29 cellular contexts compared by ENCODE assay signal in genomic region chr1:84319662-84320061, GRCh38. TPM values are rescaled to one million over a fixed set of nuclear protein-coding genes. Genes with fewer than 3 reads are reported as not detected.
"Had no signal": no experiment of that assay in that cellular context is flagged by ENCODE, and none has a peak within 500 bp of the region (broad histone marks: within the 10 kb centered on the region; RNA-seq: fewer than 3 reads in every experiment).

No MANE protein-coding gene starts in this region.

- H3K79me2 ChIP-seq: hepatocyte had no signal

- H3K4me1 ChIP-seq: ascending aorta, sigmoid colon, transverse colon, uterus had no signal

- H3K9me3 Mint-ChIP-seq: activated naive CD4-positive, alpha-beta T cell treated with anti-CD3 and anti-CD28 coated beads, Interleukin-2, amount 50 U/mL, for 72 hours; activated T-cell treated with anti-CD3 and anti-CD28 coated beads, Interleukin-2, amount 50 U/mL, for 24 hours; activated T-helper 17 cell treated with anti-CD3 and anti-CD28 coated beads, Interleukin-2, amount 50 U/mL, for 72 hours had no signal

- H3K27ac ChIP-seq: ascending aorta, brain microvascular endothelial cell, hepatocyte, sigmoid colon, transverse colon, uterus had no signal

- H3K27me3 ChIP-seq: ascending aorta, brain microvascular endothelial cell, hepatocyte, sigmoid colon, transverse colon, uterus had no signal

- H3K27ac Mint-ChIP-seq: activated B cell treated with CpG ODN at 0.5 μM for 24 hours; activated CD4-positive, alpha-beta T cell treated with anti-CD3 and anti-CD28 coated beads for 36 hours; activated naive CD4-positive, alpha-beta T cell treated with anti-CD3 and anti-CD28 coated beads, Interleukin-2, amount 50 U/mL, for 72 hours; activated T-cell treated with anti-CD3 and anti-CD28 coated beads, Interleukin-2, amount 50 U/mL, for 24 hours; activated T-helper 17 cell treated with anti-CD3 and anti-CD28 coated beads, Interleukin-2, amount 50 U/mL, for 72 hours; immature natural killer cell; memory B cell; stimulated activated memory B cell treated with anti-CD40 and anti-IgM and Interleukin-4, amounts not matched to agents 10 μg/mL and 1 μg/mL and 100 μg/mL, for 72 hours had no signal

- ATAC-seq: activated CD4-positive, alpha-beta T cell treated with anti-CD3 and anti-CD28 coated beads for 36 hours; activated naive CD4-positive, alpha-beta T cell treated with anti-CD3 and anti-CD28 coated beads, Interleukin-2, amount 50 U/mL, for 72 hours; activated T-helper 17 cell treated with anti-CD3 and anti-CD28 coated beads, Interleukin-2, amount 50 U/mL, for 72 hours; mucosa of descending colon; stimulated activated memory B cell treated with anti-CD40 and anti-IgM and Interleukin-4, amounts not matched to agents 10 μg/mL and 1 μg/mL and 100 μg/mL, for 72 hours had no signal

- DNase-seq: activated B cell treated with CpG ODN at 0.5 μM for 24 hours; activated CD4-positive, alpha-beta T cell treated with anti-CD3 and anti-CD28 coated beads for 36 hours; activated CD4-positive, alpha-beta T cell treated with anti-CD3 and anti-CD28 coated beads, Interleukin-2, amount 50 U/mL, for 4 hours; activated CD8-positive, alpha-beta memory T cell treated with anti-CD3 and anti-CD28 coated beads for 24 hours; activated CD8-positive, alpha-beta memory T cell treated with anti-CD3 and anti-CD28 coated beads, Interleukin-2, amount 50 U/mL, for 4 hours; activated T-cell treated with anti-CD3 and anti-CD28 coated beads, Interleukin-2, amount 50 U/mL, for 24 hours; brain microvascular endothelial cell; central memory CD4-positive, alpha-beta T cell; dermis blood vessel endothelial cell; effector CD8-positive, alpha-beta T cell; foreskin melanocyte; glutamatergic neuron; immature natural killer cell; mucosa of descending colon; naive B cell; nucleus accumbens; retina; sigmoid colon; stimulated activated CD4-positive, alpha-beta T cell treated with anti-CD3 and anti-CD28 coated beads, Interleukin-15, amount 100 ng/mL, for 24 hours; T-helper 9 cell; transverse colon; uterus had no signal

- H3K36me3 ChIP-seq: ascending aorta, brain microvascular endothelial cell, sigmoid colon, transverse colon, uterus had no signal

- H3K36me3 Mint-ChIP-seq: activated naive CD4-positive, alpha-beta T cell treated with anti-CD3 and anti-CD28 coated beads, Interleukin-2, amount 50 U/mL, for 72 hours; immature natural killer cell; stimulated activated memory B cell treated with anti-CD40 and anti-IgM and Interleukin-4, amounts not matched to agents 10 μg/mL and 1 μg/mL and 100 μg/mL, for 72 hours had no signal

- H3K4me3 ChIP-seq: ascending aorta, hepatocyte, mucosa of descending colon, sigmoid colon, smooth muscle cell, transverse colon, uterus had no signal

- H3K27me3 Mint-ChIP-seq: activated CD4-positive, alpha-beta T cell treated with anti-CD3 and anti-CD28 coated beads for 36 hours; stimulated activated memory B cell treated with anti-CD40 and anti-IgM and Interleukin-4, amounts not matched to agents 10 μg/mL and 1 μg/mL and 100 μg/mL, for 72 hours had no signal

- H3K4me3 Mint-ChIP-seq: activated B cell treated with CpG ODN at 0.5 μM for 24 hours; activated CD4-positive, alpha-beta T cell treated with anti-CD3 and anti-CD28 coated beads for 36 hours; activated T-cell treated with anti-CD3 and anti-CD28 coated beads, Interleukin-2, amount 50 U/mL, for 24 hours; activated T-helper 17 cell treated with anti-CD3 and anti-CD28 coated beads, Interleukin-2, amount 50 U/mL, for 72 hours; immature natural killer cell; memory B cell; naive B cell; stimulated activated memory B cell treated with anti-CD40 and anti-IgM and Interleukin-4, amounts not matched to agents 10 μg/mL and 1 μg/mL and 100 μg/mL, for 72 hours had no signal

- H3K4me1 Mint-ChIP-seq: activated CD4-positive, alpha-beta T cell treated with anti-CD3 and anti-CD28 coated beads for 36 hours; activated T-helper 17 cell treated with anti-CD3 and anti-CD28 coated beads, Interleukin-2, amount 50 U/mL, for 72 hours; memory B cell; naive B cell had no signal

- H3K4me2 ChIP-seq: hepatocyte, smooth muscle cell had no signal

RNA-seq across cellular contexts. Expression of gene SAMD13, which starts 18.2 kb away (rescaled TPM):
- total RNA-seq: activated T-helper 17 cell treated with anti-CD3 and anti-CD28 coated beads, Interleukin-2, amount 50 U/mL, for 72 hours; ascending aorta had no signal
